In genomic region chr2:235634435-235635152, GRCh38 we compare ENCODE assay signal across 1 cellular context.
TF ChIP-seq lines count a peak whose summit lies in the region.

No MANE protein-coding gene starts in this region.

TF ChIP-seq in IMR-90, 13 proteins besides CTCF, POLR2A, EP300 and RAD21 (continued from another document):
- TF ChIP-seq, protein P1, sequence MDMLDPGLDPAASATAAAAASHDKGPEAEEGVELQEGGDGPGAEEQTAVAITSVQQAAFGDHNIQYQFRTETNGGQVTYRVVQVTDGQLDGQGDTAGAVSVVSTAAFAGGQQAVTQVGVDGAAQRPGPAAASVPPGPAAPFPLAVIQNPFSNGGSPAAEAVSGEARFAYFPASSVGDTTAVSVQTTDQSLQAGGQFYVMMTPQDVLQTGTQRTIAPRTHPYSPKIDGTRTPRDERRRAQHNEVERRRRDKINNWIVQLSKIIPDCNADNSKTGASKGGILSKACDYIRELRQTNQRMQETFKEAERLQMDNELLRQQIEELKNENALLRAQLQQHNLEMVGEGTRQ (IDR thresholded peaks at IDR 0.05; ENCODE audit: low read depth, low read length) = no peak
- TF ChIP-seq RFX5 (IDR thresholded peaks at IDR 0.05; ENCODE audit: low read depth, low read length) = no peak
- no peak for TF ChIP-seq BHLHE40 (IDR thresholded peaks at IDR 0.05; ENCODE audit: low read depth, low read length)
- no peak for TF ChIP-seq CHD1 (IDR thresholded peaks at IDR 0.05; ENCODE audit: low read depth, low read length)
- no peak for TF ChIP-seq MAFK (IDR thresholded peaks at IDR 0.05; ENCODE audit: low read depth, low read length)
- TF ChIP-seq SMC3 (IDR thresholded peaks at IDR 0.05; ENCODE audit: low read depth, low read length) = no peak
- TF ChIP-seq FOS (IDR thresholded peaks at IDR 0.05; ENCODE audit: low read depth, low read length) = no peak
- TF ChIP-seq CEBPB (IDR thresholded peaks at IDR 0.05; ENCODE audit: low read depth, low read length) = 0 out of 2 replicates have a peak, but pooled peaks have one; percentile 19
